ENCODE assay signal across 8 cellular contexts in genomic region chr6:31834367-31834703, GRCh38. TPM values are rescaled to one million over a fixed set of nuclear protein-coding genes. Genes with fewer than 3 reads are reported as not detected.
DNase-seq lines count a peak whose midpoint lies in the region; ATAC-seq and TF ChIP-seq lines count a peak whose summit lies in the region.

No MANE protein-coding gene starts in this region.

- TF ChIP-seq POLR2A in thyroid gland (IDR thresholded peaks at IDR 0.05): peak in 1 of 2 donors; percentile 66

- H3K9me3 Mint-ChIP-seq in activated T-cell treated with anti-CD3 and anti-CD28 coated beads, Interleukin-2, amount 50 U/mL, for 72 hours: no peaks in the 10 kb centered on the region
- H3K9me3 Mint-ChIP-seq in natural killer cell treated with Interleukin-12 subunit alpha and Interleukin-12 subunit beta and Interleukin-15 and Interleukin-18, amount 100 ng/mL, for 72 hours: no peaks in the 10 kb centered on the region

- H3K36me3 Mint-ChIP-seq in activated T-cell treated with anti-CD3 and anti-CD28 coated beads, Interleukin-2, amount 50 U/mL, for 72 hours (ENCODE audit: insufficient read depth in 2 of 2): peaks cover 25 to 33% of the 10 kb centered on the region in 2 donors
- peaks cover 36% of the 10 kb centered on the region for H3K36me3 Mint-ChIP-seq in natural killer cell treated with Interleukin-12 subunit alpha and Interleukin-12 subunit beta and Interleukin-15 and Interleukin-18, amount 100 ng/mL, for 72 hours

- WGBS in thyroid gland, 2 donors: 0 to 2% methylated on average over 28 of the region's 28 CpGs

- peak overlapping the region; percentile 97 for H3K27ac Mint-ChIP-seq in activated T-cell treated with anti-CD3 and anti-CD28 coated beads, Interleukin-2, amount 50 U/mL, for 72 hours
- H3K27ac Mint-ChIP-seq in natural killer cell treated with Interleukin-12 subunit alpha and Interleukin-12 subunit beta and Interleukin-15 and Interleukin-18, amount 100 ng/mL, for 72 hours: peak overlapping the region; percentile 96 to 99

- peaks cover 65% of the 10 kb centered on the region for H3K4me1 Mint-ChIP-seq in activated T-cell treated with anti-CD3 and anti-CD28 coated beads, Interleukin-2, amount 50 U/mL, for 72 hours (ENCODE audit: low read depth)
- H3K4me1 Mint-ChIP-seq in natural killer cell treated with Interleukin-12 subunit alpha and Interleukin-12 subunit beta and Interleukin-15 and Interleukin-18, amount 100 ng/mL, for 72 hours (ENCODE audit: low read depth in 2 of 2): peaks cover 41 to 53% of the 10 kb centered on the region in 2 donors

- peak overlapping the region in 2 of 3 donors; percentile 12 to 55 for H3K4me3 ChIP-seq in thyroid gland (replicated peaks in 1 of 3)

- intact Hi-C loops in thyroid gland (cut with DNase I): loop anchor here (5.0 to 10.0 kb wide), 2 partner anchors 110 to 152 kb away; partner anchors contain the start of genes DDAH2, LY6G5C, LY6G6C and MPIG6B

- peak overlapping the region; percentile 86 to 97 for H3K4me3 Mint-ChIP-seq in activated T-cell treated with anti-CD3 and anti-CD28 coated beads, Interleukin-2, amount 50 U/mL, for 72 hours
- H3K4me3 Mint-ChIP-seq in natural killer cell treated with Interleukin-12 subunit alpha and Interleukin-12 subunit beta and Interleukin-15 and Interleukin-18, amount 100 ng/mL, for 72 hours: peak overlapping the region; percentile 90

- peak; percentile 79 for DNase-seq in activated CD4-positive, alpha-beta T cell treated with anti-CD3 and anti-CD28 coated beads for 48 hours
- DNase-seq in activated CD4-positive, alpha-beta T cell treated with anti-CD3 and anti-CD28 coated beads for 4 hours: no peak
- DNase-seq in HK-2 (ENCODE audit: unreplicated experiment) (peak; percentile 84), NCI-H82 treated with DMSO at 0.1 percent for 48 hours (lab: John Stamatoyannopoulos, UW; ENCODE audit: unreplicated experiment) (peak; percentile 70), fibroblast of the conjunctiva (ENCODE audit: low read depth) (peak; percentile 71), thyroid gland (peak; percentile 87 to 90)
- peak; percentile 66 to 82 for DNase-seq in activated T-cell treated with anti-CD3 and anti-CD28 coated beads, Interleukin-2, amount 50 U/mL, for 72 hours
- DNase-seq in natural killer cell treated with Interleukin-12 subunit alpha and Interleukin-12 subunit beta and Interleukin-15 and Interleukin-18, amount 100 ng/mL, for 72 hours (ENCODE audit: low spot score): peak; percentile 81

- no peaks in the 10 kb centered on the region for H3K27me3 Mint-ChIP-seq in activated T-cell treated with anti-CD3 and anti-CD28 coated beads, Interleukin-2, amount 50 U/mL, for 72 hours (ENCODE audit: low read depth)
- H3K27me3 Mint-ChIP-seq in natural killer cell treated with Interleukin-12 subunit alpha and Interleukin-12 subunit beta and Interleukin-15 and Interleukin-18, amount 100 ng/mL, for 72 hours: no peaks in the 10 kb centered on the region

- ATAC-seq in activated T-cell treated with anti-CD3 and anti-CD28 coated beads, Interleukin-2, amount 50 U/mL, for 72 hours (replicated peaks in 1 of 2): peak; percentile 58 to 59
- ATAC-seq in natural killer cell treated with Interleukin-12 subunit alpha and Interleukin-12 subunit beta and Interleukin-15 and Interleukin-18, amount 100 ng/mL, for 72 hours: peak; percentile 77 to 80

- no peaks in the 10 kb centered on the region for H3K9me3 ChIP-seq in thyroid gland

- peaks cover 20 to 21% of the 10 kb centered on the region in 2 donors for H3K36me3 ChIP-seq in thyroid gland

- peaks cover 40 to 42% of the 10 kb centered on the region in 2 donors for H3K4me1 ChIP-seq in thyroid gland

- no peak for TF ChIP-seq CTCF in thyroid gland (IDR thresholded peaks at IDR 0.05)

- no peaks in the 10 kb centered on the region for H3K27me3 ChIP-seq in thyroid gland

- peak overlapping the region; percentile 90 to 100 (median 92) for H3K27ac ChIP-seq in thyroid gland

RNA-seq across cellular contexts. Expression of gene HSPA1B, which starts 6.8 kb away (rescaled TPM):
- total RNA-seq in activated T-cell treated with anti-CD3 and anti-CD28 coated beads, Interleukin-2, amount 50 U/mL, for 72 hours: 10 to 100 TPM; 31.6 to 44.9 TPM
- 100 to 1,000 TPM; 107 to 113 TPM for total RNA-seq in natural killer cell treated with Interleukin-12 subunit alpha and Interleukin-12 subunit beta and Interleukin-15 and Interleukin-18, amount 100 ng/mL, for 72 hours
- 100 to 1,000 TPM; 194 to 330 (median 256) TPM for total RNA-seq in thyroid gland

RNA-seq across cellular contexts. Expression of gene HSPA1A, which starts 19.0 kb away (rescaled TPM):
- 10 to 100 TPM; 16.5 to 37.6 TPM for total RNA-seq in activated T-cell treated with anti-CD3 and anti-CD28 coated beads, Interleukin-2, amount 50 U/mL, for 72 hours
- total RNA-seq in natural killer cell treated with Interleukin-12 subunit alpha and Interleukin-12 subunit beta and Interleukin-15 and Interleukin-18, amount 100 ng/mL, for 72 hours: 100 to 1,000 TPM; 160 to 262 TPM
- 100 to 1,000 TPM; 148 to 320 (median 190) TPM for total RNA-seq in thyroid gland

RNA-seq across cellular contexts. Expression of gene HSPA1L, which starts 19.3 kb away (rescaled TPM):
- total RNA-seq in activated T-cell treated with anti-CD3 and anti-CD28 coated beads, Interleukin-2, amount 50 U/mL, for 72 hours: 1 to 10 TPM; 2.9 to 3.1 TPM
- total RNA-seq in natural killer cell treated with Interleukin-12 subunit alpha and Interleukin-12 subunit beta and Interleukin-15 and Interleukin-18, amount 100 ng/mL, for 72 hours: 1 to 10 TPM; 1.7 to 4.1 TPM
- total RNA-seq in thyroid gland: 1 to 10 TPM; 3.5 to 4.1 (median 3.9) TPM

RNA-seq across cellular contexts. Expression of gene LSM2, which starts 27.6 kb away (rescaled TPM):
- total RNA-seq in activated T-cell treated with anti-CD3 and anti-CD28 coated beads, Interleukin-2, amount 50 U/mL, for 72 hours: 100 to 1,000 TPM; 122 to 123 TPM
- 100 to 1,000 TPM in 1 of 2 donors, 10 to 100 TPM in 1; 94.6 to 113 TPM for total RNA-seq in natural killer cell treated with Interleukin-12 subunit alpha and Interleukin-12 subunit beta and Interleukin-15 and Interleukin-18, amount 100 ng/mL, for 72 hours
- 10 to 100 TPM; 29.2 to 48.4 (median 36.5) TPM for total RNA-seq in thyroid gland

RNA-seq across cellular contexts. Expression of gene NEU1, which starts 28.3 kb away (rescaled TPM):
- 10 to 100 TPM; 24.0 to 27.1 TPM for total RNA-seq in activated T-cell treated with anti-CD3 and anti-CD28 coated beads, Interleukin-2, amount 50 U/mL, for 72 hours
- total RNA-seq in natural killer cell treated with Interleukin-12 subunit alpha and Interleukin-12 subunit beta and Interleukin-15 and Interleukin-18, amount 100 ng/mL, for 72 hours: 10 to 100 TPM; 37.2 to 46.6 TPM
- 10 to 100 TPM; 54.4 to 98.1 (median 65.9) TPM for total RNA-seq in thyroid gland

Comparison
In these comparisons a context has a peak if more than half of its experiments do, and no peak if none do; other contexts are left out.
1. DNase-seq: peak in activated CD4-positive, alpha-beta T cell treated with anti-CD3 and anti-CD28 coated beads for 48 hours (single experiment), HK-2 (single experiment), NCI-H82 treated with DMSO at 0.1 percent for 48 hours (single experiment), activated T-cell treated with anti-CD3 and anti-CD28 coated beads, Interleukin-2, amount 50 U/mL, for 72 hours (2 of 2), fibroblast of the conjunctiva (single experiment), natural killer cell treated with Interleukin-12 subunit alpha and Interleukin-12 subunit beta and Interleukin-15 and Interleukin-18, amount 100 ng/mL, for 72 hours (single experiment) and thyroid gland (2 of 2); none in activated CD4-positive, alpha-beta T cell treated with anti-CD3 and anti-CD28 coated beads for 4 hours (0 of 2).